29 cellular contexts compared by ENCODE assay signal in the genomic region with DNA sequence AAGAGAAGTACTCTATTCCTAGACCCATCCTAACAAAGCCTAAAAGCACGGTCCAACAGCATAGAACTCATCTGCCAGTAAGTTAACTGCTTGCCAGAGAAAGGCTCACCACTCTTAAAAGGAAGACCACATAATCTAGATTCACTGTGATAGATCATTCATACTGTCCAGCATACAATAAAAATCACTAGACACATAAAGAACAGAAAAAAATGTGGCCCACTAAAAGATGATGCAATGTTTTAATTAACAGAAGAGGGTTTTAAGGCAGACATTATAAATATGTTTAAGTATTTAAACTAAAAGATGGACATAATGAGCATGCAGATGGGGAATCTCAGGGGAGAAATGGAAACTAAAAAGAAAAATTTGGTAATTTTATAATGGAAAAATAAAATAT.
"Had no signal": no experiment of that assay in that cellular context is flagged by ENCODE, and none has a peak within 500 bp of the region (broad histone marks: within the 10 kb centered on the region; RNA-seq: fewer than 3 reads in every experiment).

No MANE protein-coding gene starts in this region.

- H3K27ac ChIP-seq: colonic mucosa, coronary artery, dorsolateral prefrontal cortex, epithelial cell of prostate, esophagus muscularis mucosa, esophagus squamous epithelium, foreskin keratinocyte, gastrocnemius medialis, gastroesophageal sphincter, heart left ventricle, heart right ventricle had no signal

- DNase-seq: colonic mucosa; cortex of kidney; dermis blood vessel endothelial cell; dorsolateral prefrontal cortex; effector CD4-positive, alpha-beta T cell; effector CD8-positive, alpha-beta T cell; effector memory CD4-positive, alpha-beta T cell; effector memory CD8-positive, alpha-beta T cell; endodermal cell; erythroblast; esophagus squamous epithelium; foreskin fibroblast; foreskin keratinocyte; foreskin melanocyte; gastrocnemius medialis; glutamatergic neuron; head of caudate nucleus; heart left ventricle; heart right ventricle had no signal

- H3K9me3 ChIP-seq: colonic mucosa had no signal

- H3K27me3 Mint-ChIP-seq: dendritic cell treated with granulocyte-macrophage colony-stimulating factor and Interleukin-4, amounts not matched to agents 40 ng/mL and 50 ng/mL, for 4 days had no signal

- H3K27ac Mint-ChIP-seq: dendritic cell treated with granulocyte-macrophage colony-stimulating factor and Interleukin-4, amounts not matched to agents 40 ng/mL and 50 ng/mL, for 4 days; effector memory CD8-positive, alpha-beta T cell; endodermal cell had no signal

- ATAC-seq: effector memory CD8-positive, alpha-beta T cell; esophagus mucosa; foreskin keratinocyte; gastrocnemius medialis; gastroesophageal sphincter; heart left ventricle; heart right ventricle had no signal

- H3K4me1 ChIP-seq: colonic mucosa, esophagus squamous epithelium, foreskin keratinocyte, gastrocnemius medialis, heart left ventricle, heart right ventricle had no signal

- H3K4me1 Mint-ChIP-seq: endodermal cell had no signal

- H3K4me3 ChIP-seq: colonic mucosa, coronary artery, dorsolateral prefrontal cortex, esophagus muscularis mucosa, esophagus squamous epithelium, gastrocnemius medialis, gastroesophageal sphincter, heart left ventricle, heart right ventricle had no signal

- H3K27me3 ChIP-seq: colonic mucosa, esophagus muscularis mucosa, esophagus squamous epithelium, gastrocnemius medialis, gastroesophageal sphincter had no signal

- H3K36me3 ChIP-seq: colonic mucosa, esophagus muscularis mucosa, esophagus squamous epithelium, gastrocnemius medialis, gastroesophageal sphincter, heart left ventricle, heart right ventricle had no signal

- FAIRE-seq: colon, endometrium, endothelial cell of umbilical vein, frontal cortex had no signal

- H3K4me3 Mint-ChIP-seq: dendritic cell treated with granulocyte-macrophage colony-stimulating factor and Interleukin-4, amounts not matched to agents 40 ng/mL and 50 ng/mL, for 4 days; effector memory CD8-positive, alpha-beta T cell; endodermal cell had no signal
